In genomic region chr4:121071640-121072037, GRCh38 we compare ENCODE assay signal across 1 cellular context.
TF ChIP-seq lines count a peak whose summit lies in the region.

No MANE protein-coding gene starts in this region.

TF ChIP-seq in GM12878, 131 proteins besides CTCF, POLR2A, EP300 and RAD21 (continued from another document):
- no peak for TF ChIP-seq BCLAF1 (IDR thresholded peaks at IDR 0.05)
- TF ChIP-seq REST (IDR thresholded peaks at IDR 0.05; ENCODE audit: low read depth, low read length), result no peak
- no peak for TF ChIP-seq NFXL1 (IDR thresholded peaks at IDR 0.05; ENCODE audit: borderline replicate concordance)
- no peak for TF ChIP-seq E2F8 (IDR thresholded peaks at IDR 0.05; ENCODE audit: low read depth, partially characterized antibody)
- no peak for TF ChIP-seq PAX5 (IDR thresholded peaks at IDR 0.05; ENCODE audit: borderline replicate concordance, low read depth, low read length)
- no peak for TF ChIP-seq NR2C1 (IDR thresholded peaks at IDR 0.05)
